Comparison of ENCODE assay signal across 10 cellular contexts in genomic region chr12:77324416-77324762, GRCh38.
DNase-seq lines count a peak whose midpoint lies in the region; ATAC-seq and TF ChIP-seq lines count a peak whose summit lies in the region.
"Had no signal": no experiment of that assay in that cellular context is flagged by ENCODE, and none has a peak within 500 bp of the region (broad histone marks: within the 10 kb centered on the region; RNA-seq: fewer than 3 reads in every experiment).

No MANE protein-coding gene starts in this region.

- no peaks in the 10 kb centered on the region for H3K4me1 ChIP-seq in skeletal muscle satellite cell (ENCODE audit: control insufficient read depth, insufficient read depth, low read length)

- no peak for TF ChIP-seq CTCF in WERI-Rb-1 (IDR thresholded peaks at IDR 0.05; ENCODE audit: low read depth, low read length)

- H3K9ac ChIP-seq in skeletal muscle satellite cell (ENCODE audit: low read depth, low read length), result peak overlapping the region; percentile 70

- POLR2A ChIA-PET in HEK293T (lab: Yijun Ruan, JAX), result no interaction called here

- no peaks in the 10 kb centered on the region for H3K9me3 ChIP-seq in WERI-Rb-1 (ENCODE audit: severe bottlenecking)
- H3K9me3 ChIP-seq in skeletal muscle satellite cell (replicated peaks; ENCODE audit: low read length), result no peaks in the 10 kb centered on the region
- H3K9me3 ChIP-seq: neutrophil had no signal

- CTCF ChIA-PET in HEK293T (lab: Yijun Ruan, JAX), result interaction anchor here (0.9 to 1.5 kb wide), 2 partner anchors 9 to 16 kb away, joined by 4 to 8 read pairs; no protein-coding TSS in a partner anchor

- DNase-seq in WERI-Rb-1 (no peak), HEK293T (ENCODE audit: extremely low spot score) (no peak), NCI-H1436 treated with DMSO at 0.1 percent for 48 hours (lab: John Stamatoyannopoulos, UW) (no peak)
- DNase-seq in stimulated activated CD4-positive, alpha-beta T cell treated with anti-CD3 and anti-CD28 coated beads, Interleukin-2, amount 100 ng/mL, for 48 hours, result no peak

- no peaks in the 10 kb centered on the region for H3K27me3 ChIP-seq in WERI-Rb-1 (ENCODE audit: insufficient read depth, low read depth, severe bottlenecking)
- H3K27me3 ChIP-seq in skeletal muscle satellite cell (ENCODE audit: control insufficient read depth, insufficient read depth, low read length), result peaks cover 6% of the 10 kb centered on the region

- H3K36me3 ChIP-seq in WERI-Rb-1 (no peaks in the 10 kb centered on the region), skeletal muscle satellite cell (ENCODE audit: insufficient read depth, low read length) (no peaks in the 10 kb centered on the region)
- H3K36me3 ChIP-seq: neutrophil had no signal

- H3K4me3 ChIP-seq in WERI-Rb-1 (ENCODE audit: low read depth, low read length) (peak overlapping the region; percentile 68), iPS-11a (ENCODE audit: low read depth, low read length) (peak overlapping the region; percentile 37), skeletal muscle satellite cell (ENCODE audit: low read length) (peak overlapping the region; percentile 83)

- no peak overlapping the region for H3K27ac ChIP-seq in WERI-Rb-1
- H3K27ac ChIP-seq: neutrophil, RWPE1 had no signal

- ATAC-seq in GM21526 (IDR thresholded peaks at IDR 0.05; ENCODE audit: low FRiP score, unreplicated experiment) (peak; percentile 6), GM21529 (IDR thresholded peaks at IDR 0.05; ENCODE audit: unreplicated experiment) (no peak)

- peak overlapping the region; percentile 92 for H3K4me2 ChIP-seq in skeletal muscle satellite cell (ENCODE audit: low read length)

TF ChIP-seq in HEK293T, 16 proteins besides CTCF, POLR2A, EP300 and RAD21:
- TF ChIP-seq CTBP1 (IDR thresholded peaks at IDR 0.05; ENCODE audit: borderline replicate concordance) (no peak), FOXA1 (IDR thresholded peaks at IDR 0.05) (no peak), HDGF (IDR thresholded peaks at IDR 0.05; ENCODE audit: borderline replicate concordance) (no peak), LEF1 (IDR thresholded peaks at IDR 0.05; ENCODE audit: borderline replicate concordance) (no peak), FOXK2 (IDR thresholded peaks at IDR 0.05) (no peak), BHLHE40 (IDR thresholded peaks at IDR 0.05; ENCODE audit: borderline replicate concordance) (no peak), L3MBTL2 (conservative IDR thresholded peaks at IDR 0.05) (no peak), ARNT (IDR thresholded peaks at IDR 0.05) (no peak), TARDBP (IDR thresholded peaks at IDR 0.05) (no peak), FOXM1 (IDR thresholded peaks at IDR 0.05; ENCODE audit: borderline replicate concordance) (no peak), NFRKB (IDR thresholded peaks at IDR 0.05) (no peak), SUZ12 (IDR thresholded peaks at IDR 0.05) (no peak), ZNF384 (IDR thresholded peaks at IDR 0.05) (no peak)
TF ChIP-seq in HEK293T: peak in this region for 0.
